In the genomic region with DNA sequence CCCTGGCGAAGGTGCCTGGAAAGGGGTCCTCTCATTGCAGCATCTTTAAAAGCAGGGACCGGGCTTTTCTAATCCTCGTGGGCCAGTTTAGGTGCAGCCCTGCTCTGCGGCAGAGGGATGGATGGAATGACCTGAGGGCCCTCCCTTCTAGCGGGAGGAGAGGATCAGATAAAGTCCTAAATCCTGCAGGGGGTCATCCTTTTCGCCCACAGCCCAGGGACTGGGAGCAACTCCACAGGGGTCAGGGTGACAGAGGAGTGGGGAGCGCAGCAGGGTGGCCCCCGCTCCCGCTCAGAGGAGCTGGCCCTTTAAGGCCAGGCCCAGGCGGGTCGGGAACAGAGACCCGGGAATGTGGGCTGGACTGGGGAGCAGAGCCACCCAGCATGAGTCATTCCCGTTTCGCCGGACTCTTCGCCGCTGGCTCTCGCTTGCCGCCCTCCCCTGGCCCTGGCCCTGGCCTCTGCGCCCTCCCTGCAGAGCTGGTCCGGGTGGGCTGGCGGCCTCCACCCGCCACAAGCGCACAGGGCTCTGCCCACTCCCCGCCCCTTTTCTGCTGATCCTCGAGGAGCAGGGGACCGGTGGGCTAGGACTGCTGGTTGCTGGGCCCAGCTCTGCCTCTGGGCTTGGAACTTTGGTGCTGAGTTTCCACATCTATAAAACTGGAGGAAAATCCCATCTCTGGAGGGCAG, we compare ENCODE assay signal across 8 cellular contexts.
DNase-seq lines count a peak whose midpoint lies in the region; ATAC-seq, FAIRE-seq and TF ChIP-seq lines count a peak whose summit lies in the region.

No MANE protein-coding gene starts in this region.

- intact Hi-C loops in left ventricle myocardium superior (cut with micrococcal nuclease), result loop anchor here (5.0 kb wide), 1 partner anchor 242 kb away; no protein-coding TSS in a partner anchor

- ATAC-seq in A549 (peak; percentile 75 to 83), left ventricle myocardium superior (peak; percentile 78), GM18861 (IDR thresholded peaks at IDR 0.05; ENCODE audit: unreplicated experiment) (no peak), HG02970 (IDR thresholded peaks at IDR 0.05; ENCODE audit: low FRiP score, unreplicated experiment) (no peak)

- WGBS in A549 (ENCODE audit: missing lambda C conversion rate), result under 1% methylated on average over 22 of the region's 27 CpGs

- TF ChIP-seq RAD21 in A549 (conservative IDR thresholded peaks at IDR 0.05 in 1 of 2, IDR thresholded peaks at IDR 0.05 in 1 of 2), result no peak

- peak; percentile 93 to 98 for DNase-seq in A549 (ENCODE audit: low read depth in 1 of 2, low spot score in 1 of 2)
- peak; percentile 37 for DNase-seq in HEK293T (ENCODE audit: extremely low spot score)
- peak; percentile 61 for DNase-seq in amniotic stem cell (lab: John Stamatoyannopoulos, UW)
- peak; percentile 85 for DNase-seq in left ventricle myocardium superior
- peak; percentile 75 for DNase-seq in renal cortical epithelial cell (ENCODE audit: low read depth)
- no peak for DNase-seq in NCI-H187 (lab: John Stamatoyannopoulos, UW)

- TF ChIP-seq EP300 in A549 (IDR thresholded peaks at IDR 0.05), result no peak

- FAIRE-seq in A549 (lab: Jason Lieb, UNC), result no peak

- TF ChIP-seq POLR2A in A549 (IDR thresholded peaks at IDR 0.05; ENCODE audit: low read length), result peak; percentile 53

- peaks cover 35% of the 10 kb centered on the region for H3K4me1 ChIP-seq in A549

- POLR2A ChIA-PET in A549 (lab: Yijun Ruan, JAX), result interaction anchor here (0.9 to 3.3 kb wide), 6 partner anchors 62 to 379 kb away, joined by 3 to 77 read pairs (median 14); partner anchors contain the start of genes RAD52 and WNK1
- POLR2A ChIA-PET in HEK293T (lab: Yijun Ruan, JAX), result interaction anchor here (0.7 to 3.5 kb wide), 5 partner anchors 43 to 523 kb away, joined by 3 to 41 read pairs (median 3); partner anchors contain the start of genes RAD52 and WNK1

- peak overlapping the region; percentile 85 for H3K4me2 ChIP-seq in A549

- peaks cover 5% of the 10 kb centered on the region; the same call in 1 of the 3 replicates for H3K9me3 ChIP-seq in A549

- H3K4me3 ChIP-seq in A549, result peak overlapping the region; percentile 62

- no peak for TF ChIP-seq CTCF in A549 (IDR thresholded peaks at IDR 0.05)

- CTCF ChIA-PET in A549 (lab: Yijun Ruan, JAX) (interaction anchor here (0.6 to 13.7 kb wide), 67 partner anchors 10 to 1036 kb away, joined by 3 to 292 read pairs (median 4); partner anchors contain the start of genes RAD52 and WNK1), HEK293T (lab: Yijun Ruan, JAX) (interaction anchor here (0.6 to 2.7 kb wide), 11 partner anchors 8 to 1035 kb away, joined by 3 to 17 read pairs (median 4); partner anchors contain the start of gene RAD52)

- H3K27ac ChIP-seq in A549, result peak overlapping the region; percentile 97 to 98

TF ChIP-seq in A549, 52 proteins besides CTCF, POLR2A, EP300 and RAD21 (continues in another document):
- TF ChIP-seq CHD4 (IDR thresholded peaks at IDR 0.05; ENCODE audit: borderline replicate concordance), result peak; percentile 75; the same call in 1 of the 2 replicates
- 0 out of 2 replicates have a peak, but pooled peaks have one; percentile 51 for TF ChIP-seq RARB (CRISPR knock-in tag; IDR thresholded peaks at IDR 0.05)
- no peak for TF ChIP-seq CBX2 (IDR thresholded peaks at IDR 0.05; ENCODE audit: borderline replicate concordance, low read depth)
- TF ChIP-seq JUNB (IDR thresholded peaks at IDR 0.05), result 0 out of 2 replicates have a peak, but pooled peaks have one; percentile 31
- no peak; the same call in 1 of the 2 replicates for TF ChIP-seq MYC (IDR thresholded peaks at IDR 0.05; ENCODE audit: borderline replicate concordance, low read length)
- no peak for TF ChIP-seq FOSB (CRISPR knock-in tag; IDR thresholded peaks at IDR 0.05)
- no peak for TF ChIP-seq HEYL (CRISPR knock-in tag; IDR thresholded peaks at IDR 0.05)
- TF ChIP-seq ESRRA (IDR thresholded peaks at IDR 0.05; ENCODE audit: borderline replicate concordance, low read length), result 0 out of 2 replicates have a peak, but pooled peaks have one; percentile 4
- TF ChIP-seq, protein P1, sequence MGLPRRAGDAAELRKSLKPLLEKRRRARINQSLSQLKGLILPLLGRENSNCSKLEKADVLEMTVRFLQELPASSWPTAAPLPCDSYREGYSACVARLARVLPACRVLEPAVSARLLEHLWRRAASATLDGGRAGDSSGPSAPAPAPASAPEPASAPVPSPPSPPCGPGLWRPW (IDR thresholded peaks at IDR 0.05), result no peak
- no peak for TF ChIP-seq USF2 (IDR thresholded peaks at IDR 0.05)
- TF ChIP-seq NFE2L2 (conservative IDR thresholded peaks at IDR 0.05; ENCODE audit: low read length), result no peak
- TF ChIP-seq HDAC2 (IDR thresholded peaks at IDR 0.05), result no peak
- TF ChIP-seq GATA3 (IDR thresholded peaks at IDR 0.05; ENCODE audit: borderline replicate concordance), result peak; percentile 48
- TF ChIP-seq FOSL2 (IDR thresholded peaks at IDR 0.05), result peak; percentile 62; the same call in 1 of the 2 replicates
- peak; percentile 97 for TF ChIP-seq FOSL2 (CRISPR knock-in tag; IDR thresholded peaks at IDR 0.05)
- TF ChIP-seq KDM5A (IDR thresholded peaks at IDR 0.05), result no peak
- TF ChIP-seq RCOR1 (IDR thresholded peaks at IDR 0.05; ENCODE audit: low read depth, low read length), result no peak
- TF ChIP-seq POLR2AphosphoS2 (conservative IDR thresholded peaks at IDR 0.05; ENCODE audit: low read length), result no peak
- TF ChIP-seq, protein P2, sequence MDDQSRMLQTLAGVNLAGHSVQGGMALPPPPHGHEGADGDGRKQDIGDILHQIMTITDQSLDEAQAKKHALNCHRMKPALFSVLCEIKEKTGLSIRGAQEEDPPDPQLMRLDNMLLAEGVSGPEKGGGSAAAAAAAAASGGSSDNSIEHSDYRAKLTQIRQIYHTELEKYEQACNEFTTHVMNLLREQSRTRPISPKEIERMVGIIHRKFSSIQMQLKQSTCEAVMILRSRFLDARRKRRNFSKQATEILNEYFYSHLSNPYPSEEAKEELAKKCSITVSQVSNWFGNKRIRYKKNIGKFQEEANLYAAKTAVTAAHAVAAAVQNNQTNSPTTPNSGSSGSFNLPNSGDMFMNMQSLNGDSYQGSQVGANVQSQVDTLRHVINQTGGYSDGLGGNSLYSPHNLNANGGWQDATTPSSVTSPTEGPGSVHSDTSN (IDR thresholded peaks at IDR 0.05), result no peak

TF ChIP-seq in HEK293T, 16 proteins besides CTCF, POLR2A, EP300 and RAD21:
- no peak for TF ChIP-seq ELF4 (IDR thresholded peaks at IDR 0.05)
- no peak for TF ChIP-seq L3MBTL2 (conservative IDR thresholded peaks at IDR 0.05)
- no peak for TF ChIP-seq CTBP1 (IDR thresholded peaks at IDR 0.05; ENCODE audit: borderline replicate concordance)
- no peak for TF ChIP-seq ARNT (IDR thresholded peaks at IDR 0.05)
- no peak for TF ChIP-seq PKNOX1 (IDR thresholded peaks at IDR 0.05)
- no peak for TF ChIP-seq NFRKB (IDR thresholded peaks at IDR 0.05)
- no peak for TF ChIP-seq TARDBP (IDR thresholded peaks at IDR 0.05)
- no peak for TF ChIP-seq BHLHE40 (IDR thresholded peaks at IDR 0.05; ENCODE audit: borderline replicate concordance)

Comparison
In these comparisons a context has a peak if more than half of its experiments do, and no peak if none do; other contexts are left out.
1. ATAC-seq: peak in A549 (2 of 2) and left ventricle myocardium superior (single experiment); none in GM18861 (single experiment) and HG02970 (single experiment).
2. DNase-seq: peak in A549 (2 of 2), HEK293T (single experiment), amniotic stem cell (single experiment), left ventricle myocardium superior (single experiment) and renal cortical epithelial cell (single experiment); none in NCI-H187 (0 of 2).